In genomic region chr1:67619080-67619479, GRCh38 we compare ENCODE assay signal across 15 cellular contexts.
DNase-seq lines count a peak whose midpoint lies in the region; ATAC-seq, FAIRE-seq and TF ChIP-seq lines count a peak whose summit lies in the region.
"Had no signal": no experiment of that assay in that cellular context is flagged by ENCODE, and none has a peak within 500 bp of the region (broad histone marks: within the 10 kb centered on the region; RNA-seq: fewer than 3 reads in every experiment).

No MANE protein-coding gene starts in this region.

- H3K79me2 ChIP-seq in endothelial cell of umbilical vein (ENCODE audit: control insufficient read depth, insufficient read depth, low read length): no peaks in the 10 kb centered on the region

- DNase-seq in SJCRH30 (no peak), endothelial cell of umbilical vein (ENCODE audit: low read depth, low spot score) (no peak), thoracic aorta (ENCODE audit: low spot score) (no peak), cerebellum (ENCODE audit: low spot score) (no peak)
- DNase-seq: activated CD8-positive, alpha-beta T cell treated with anti-CD3 and anti-CD28 coated beads, Interleukin-2, amount 10 ng/mL, durations not matched to agents 7 days and 5 days; effector CD8-positive, alpha-beta T cell; GF-D8; naive B cell; stimulated activated CD8-positive, alpha-beta memory T cell treated with anti-CD3 and anti-CD28 coated beads, Interleukin-4, amount 100 ng/mL, for 48 hours; T-helper 9 cell had no signal

- ATAC-seq in thoracic aorta (ENCODE audit: insufficient number of reproducible peaks, low FRiP score, low read depth): no peak
- no peak for ATAC-seq in HG02885 (IDR thresholded peaks at IDR 0.05; ENCODE audit: poor library complexity, unreplicated experiment)
- ATAC-seq in GM18873 (IDR thresholded peaks at IDR 0.05; ENCODE audit: low FRiP score, unreplicated experiment): no peak
- ATAC-seq in GM19324 (IDR thresholded peaks at IDR 0.05; ENCODE audit: low FRiP score, unreplicated experiment): no peak
- ATAC-seq: activated CD8-positive, alpha-beta T cell treated with anti-CD3 and anti-CD28 coated beads, Interleukin-2, amount 10 ng/mL, durations not matched to agents 7 days and 5 days had no signal

- H3K4me3 ChIP-seq in SJCRH30 (peak overlapping the region; percentile 39), endothelial cell of umbilical vein (replicated peaks in 1 of 3; ENCODE audit: insufficient read depth in 1 of 3, low read depth in 1 of 3, low read length in 3 of 3) (peak overlapping the region in 1 of 3 experiments; percentile 2), muscle layer of colon (ENCODE audit: low read depth in 1 of 2, low read length in 2 of 2) (no peak overlapping the region), thoracic aorta (peak overlapping the region; percentile 56)

- TF ChIP-seq CTCF in endothelial cell of umbilical vein (IDR thresholded peaks at IDR 0.05; ENCODE audit: extremely low read depth in 1 of 2, insufficient read depth in 1 of 2, low read depth in 1 of 2, low read length in 2 of 2) (no peak), thoracic aorta (IDR thresholded peaks at IDR 0.05) (no peak)

- TSS peak; percentile 87 for BruUV-seq in endothelial cell of umbilical vein (replicated peaks; lab: Mats Ljungman, UMichigan)

- H4K20me1 ChIP-seq in endothelial cell of umbilical vein (replicated peaks; ENCODE audit: control insufficient read depth, extremely low read depth, insufficient read depth, low read length): no peaks in the 10 kb centered on the region

- no peaks in the 10 kb centered on the region for H3K9me1 ChIP-seq in endothelial cell of umbilical vein (replicated peaks; ENCODE audit: control insufficient read depth, extremely low read depth, insufficient read depth, low read length)

- FAIRE-seq in endothelial cell of umbilical vein (lab: Jason Lieb, UNC): no peak

- dilution Hi-C loops in endothelial cell of umbilical vein (cut with MboI; ENCODE audit: extremely low pct_ligation_motif_present, low sequenced_read_pairs): no loop called here

- peak overlapping the region; percentile 65 for H3K4me2 ChIP-seq in endothelial cell of umbilical vein (ENCODE audit: insufficient read depth, low read length)

- no peak for TF ChIP-seq POLR2A in endothelial cell of umbilical vein (IDR thresholded peaks at IDR 0.05; ENCODE audit: low read depth, low read length)

- intact Hi-C loops in endothelial cell of umbilical vein (cut with micrococcal nuclease): loop anchor here (2.0 kb wide), 2 partner anchors 56 to 134 kb away; no protein-coding TSS in a partner anchor

- no peak overlapping the region; the same call in 1 of the 2 replicates for H3K27ac ChIP-seq in SJCRH30
- peak overlapping the region; percentile 92 for H3K27ac ChIP-seq in endothelial cell of umbilical vein (ENCODE audit: insufficient read depth, low read depth, low read length)
- peak overlapping the region; percentile 23 for H3K27ac ChIP-seq in muscle layer of colon (ENCODE audit: low read depth, low read length)
- H3K27ac ChIP-seq in thoracic aorta: peak overlapping the region; percentile 62 to 85
- H3K27ac ChIP-seq: C4-2B had no signal

- H3K9me3 ChIP-seq in SJCRH30 (replicated peaks) (no peaks in the 10 kb centered on the region; the same call in 1 of the 2 replicates), endothelial cell of umbilical vein (replicated peaks; ENCODE audit: control insufficient read depth, insufficient read depth, low read length) (no peaks in the 10 kb centered on the region), muscle layer of colon (ENCODE audit: low read length) (no peaks in the 10 kb centered on the region), thoracic aorta (no peaks in the 10 kb centered on the region)

- H3K36me3 ChIP-seq in SJCRH30 (no peaks in the 10 kb centered on the region), endothelial cell of umbilical vein (ENCODE audit: control insufficient read depth in 2 of 2, extremely low read depth in 1 of 2, insufficient read depth in 2 of 2, low read length in 2 of 2) (no peaks in the 10 kb centered on the region), muscle layer of colon (ENCODE audit: insufficient read depth, low read length) (no peaks in the 10 kb centered on the region), thoracic aorta (no peaks in the 10 kb centered on the region)

- CTCF ChIA-PET in endothelial cell of umbilical vein (lab: Charles Lee): interaction anchor here (0.6 to 1.7 kb wide), 14 partner anchors 8 to 141 kb away, joined by 3 to 14 read pairs (median 5); partner anchors contain the start of gene GADD45A

- POLR2A ChIA-PET in endothelial cell of umbilical vein (lab: Charles Lee): interaction anchor here (0.6 to 1.7 kb wide), 8 partner anchors 8 to 68 kb away, joined by 3 to 16 read pairs (median 3); partner anchors contain the start of gene GADD45A

- peak overlapping the region; percentile 53 for H2AFZ ChIP-seq in endothelial cell of umbilical vein (ENCODE audit: low read depth, low read length)

- H3K4me1 ChIP-seq in SJCRH30: peaks cover 20% of the 10 kb centered on the region
- H3K4me1 ChIP-seq in endothelial cell of umbilical vein (ENCODE audit: control insufficient read depth, extremely low read depth, insufficient read depth, low read length): peaks cover 24% of the 10 kb centered on the region
- H3K4me1 ChIP-seq in muscle layer of colon (ENCODE audit: insufficient read depth, low read length): peaks cover 7% of the 10 kb centered on the region
- H3K4me1 ChIP-seq in thoracic aorta (ENCODE audit: control insufficient read depth in 1 of 2, low read depth in 2 of 2): peaks cover 5 to 51% of the 10 kb centered on the region in 2 donors

- H3K9ac ChIP-seq in endothelial cell of umbilical vein (replicated peaks; ENCODE audit: extremely low read depth, insufficient read depth, low read length) (peak overlapping the region; percentile 62), muscle layer of colon (ENCODE audit: low read length) (no peak overlapping the region)

- H3K27me3 ChIP-seq in SJCRH30 (no peaks in the 10 kb centered on the region), endothelial cell of umbilical vein (ENCODE audit: control insufficient read depth in 2 of 2, insufficient read depth in 2 of 2, low read length in 2 of 2) (no peaks in the 10 kb centered on the region), muscle layer of colon (ENCODE audit: control insufficient read depth in 1 of 2, insufficient read depth in 2 of 2, low read length in 2 of 2) (no peaks in the 10 kb centered on the region), thoracic aorta (replicated peaks; ENCODE audit: insufficient read depth) (no peaks in the 10 kb centered on the region)

TF ChIP-seq in endothelial cell of umbilical vein, 7 proteins besides CTCF, POLR2A, EP300 and RAD21:
- no peak for TF ChIP-seq GATA2 (IDR thresholded peaks at IDR 0.05; ENCODE audit: insufficient read depth, insufficient read length, low read depth, low read length)
- TF ChIP-seq, protein P1, sequence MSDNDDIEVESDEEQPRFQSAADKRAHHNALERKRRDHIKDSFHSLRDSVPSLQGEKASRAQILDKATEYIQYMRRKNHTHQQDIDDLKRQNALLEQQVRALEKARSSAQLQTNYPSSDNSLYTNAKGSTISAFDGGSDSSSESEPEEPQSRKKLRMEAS (IDR thresholded peaks at IDR 0.05; ENCODE audit: insufficient read depth, insufficient read length): no peak
- TF ChIP-seq FOS (IDR thresholded peaks at IDR 0.05; ENCODE audit: borderline replicate concordance, insufficient read depth, low read length): no peak
- no peak for TF ChIP-seq POLR2AphosphoS5 (IDR thresholded peaks at IDR 0.05; ENCODE audit: insufficient read depth, low read depth, low read length)
- TF ChIP-seq MYC (IDR thresholded peaks at IDR 0.05; ENCODE audit: low read depth, low read length): no peak
- TF ChIP-seq EZH2 (IDR thresholded peaks at IDR 0.05; ENCODE audit: borderline replicate concordance, low read depth, low read length, severe bottlenecking): no peak
- TF ChIP-seq JUN (IDR thresholded peaks at IDR 0.05; ENCODE audit: borderline replicate concordance, insufficient read depth, insufficient read length, low read depth): no peak

Comparison
In these comparisons a context has a peak if more than half of its experiments do, and no peak if none do; other contexts are left out.
1. H3K4me3 ChIP-seq: peak in SJCRH30 (single experiment) and thoracic aorta (single experiment); none in muscle layer of colon (0 of 2).